ENCODE assay signal across 9 cellular contexts in genomic region chr9:35618854-35619799, GRCh38. TPM values are rescaled to one million over a fixed set of nuclear protein-coding genes. Genes with fewer than 3 reads are reported as not detected.
A peak's percentile ranks its signal among the peaks of the same experiment; 100 is the strongest.
DNase-seq lines count a peak whose midpoint lies in the region; ATAC-seq and TF ChIP-seq lines count a peak whose summit lies in the region.
"Had no signal": no experiment of that assay in that cellular context is flagged by ENCODE, and none has a peak within 500 bp of the region (broad histone marks: within the 10 kb centered on the region; RNA-seq: fewer than 3 reads in every experiment).

No MANE protein-coding gene starts in this region.

- no peaks in the 10 kb centered on the region for H3K36me3 ChIP-seq in PC-9 (ENCODE audit: low read depth)

- H3K79me2 ChIP-seq in PC-9 (ENCODE audit: low read depth) = no peaks in the 10 kb centered on the region

- no peaks in the 10 kb centered on the region for H3K9me3 ChIP-seq in PC-9 (ENCODE audit: insufficient read depth, low read depth)

- CTCF ChIA-PET in PC-9 (lab: Charles Lee) = no interaction called here

- intact Hi-C loops in PC-9 (cut with micrococcal nuclease; ENCODE audit: unreplicated experiment) = no loop called here

- BruUV-seq in PC-9 (replicated peaks; lab: Mats Ljungman, UMichigan) = no TSS peak

- no peaks in the 10 kb centered on the region for H4K20me1 ChIP-seq in PC-9 (ENCODE audit: insufficient read depth)

- peak; percentile 50 for ATAC-seq in HG03175 (IDR thresholded peaks at IDR 0.05; ENCODE audit: unreplicated experiment)

- TF ChIP-seq CTCF in PC-9 (conservative IDR thresholded peaks at IDR 0.05) = no peak

- no peak overlapping the region for H3K4me2 ChIP-seq in PC-9

- no peak overlapping the region for H3K4me3 ChIP-seq in PC-9

- no peaks in the 10 kb centered on the region for H3K4me1 ChIP-seq in PC-9 (replicated peaks; ENCODE audit: insufficient read depth)

- peak; percentile 41 for DNase-seq in activated naive CD4-positive, alpha-beta T cell treated with Interleukin-2 at 50 U/mL for 16 hours
- DNase-seq in activated naive CD4-positive, alpha-beta T cell (lab: John Stamatoyannopoulos, UW) = no peak
- peak; percentile 81 for DNase-seq in activated CD8-positive, alpha-beta memory T cell treated with anti-CD3 and anti-CD28 coated beads for 24 hours
- DNase-seq in stimulated activated CD4-positive, alpha-beta T cell treated with anti-CD3 and anti-CD28 coated beads, Interleukin-4, amount 100 ng/mL, for 24 hours = peak; percentile 39
- DNase-seq in PC-9 (no peak), iPS-NIHi11 (ENCODE audit: low spot score) (no peak), NCI-H1436 treated with DMSO at 0.1 percent for 48 hours (lab: John Stamatoyannopoulos, UW) (no peak)

- no peaks in the 10 kb centered on the region for H3K27me3 ChIP-seq in PC-9 (ENCODE audit: insufficient read depth, low read depth)

- POLR2A ChIA-PET in PC-9 (lab: Charles Lee; ENCODE audit: unreplicated experiment) = no interaction called here

- H3F3A ChIP-seq in PC-9 (ENCODE audit: insufficient read depth, low read depth) = no peaks in the 10 kb centered on the region

- no peak overlapping the region for H3K27ac ChIP-seq in PC-9

- no peaks in the 10 kb centered on the region for H3K9me2 ChIP-seq in PC-9 (ENCODE audit: insufficient read depth)

- no peak overlapping the region for H2AFZ ChIP-seq in PC-9

RNA-seq across cellular contexts. Expression of gene CD72, which starts 0.9 kb away (rescaled TPM):
- 3.2 and 4.1 TPM in 2 replicates for total RNA-seq in PC-9 (2021)

RNA-seq across cellular contexts. Expression of gene TESK1, which starts 14.1 kb away (rescaled TPM):
- 25.5 and 30.6 TPM in 2 replicates for total RNA-seq in PC-9 (2021)

RNA-seq across cellular contexts. Expression of gene SIT1, which starts 31.6 kb away (rescaled TPM):
- total RNA-seq in PC-9 (2021) = not detected in 2 replicates
- total RNA-seq: temporal lobe had no signal

RNA-seq across cellular contexts. Expression of gene RMRP, which starts 38.7 kb away (rescaled TPM):
- total RNA-seq in PC-9 (2021) = 13,432 and 13,506 TPM in 2 replicates

RNA-seq across cellular contexts. Expression of gene CCDC107, which starts 39.0 kb away (rescaled TPM):
- 6.9 and 10.5 TPM in 2 replicates for total RNA-seq in PC-9 (2021)

Comparison
In these comparisons a context has a peak if more than half of its experiments do, and no peak if none do; other contexts are left out.
1. DNase-seq: peak in activated naive CD4-positive, alpha-beta T cell treated with Interleukin-2 at 50 U/mL for 16 hours (single experiment), activated CD8-positive, alpha-beta memory T cell treated with anti-CD3 and anti-CD28 coated beads for 24 hours (single experiment) and stimulated activated CD4-positive, alpha-beta T cell treated with anti-CD3 and anti-CD28 coated beads, Interleukin-4, amount 100 ng/mL, for 24 hours (single experiment); none in activated naive CD4-positive, alpha-beta T cell (0 of 4), PC-9 (0 of 2), iPS-NIHi11 (single experiment) and NCI-H1436 treated with DMSO at 0.1 percent for 48 hours (single experiment).